In the genomic region with DNA sequence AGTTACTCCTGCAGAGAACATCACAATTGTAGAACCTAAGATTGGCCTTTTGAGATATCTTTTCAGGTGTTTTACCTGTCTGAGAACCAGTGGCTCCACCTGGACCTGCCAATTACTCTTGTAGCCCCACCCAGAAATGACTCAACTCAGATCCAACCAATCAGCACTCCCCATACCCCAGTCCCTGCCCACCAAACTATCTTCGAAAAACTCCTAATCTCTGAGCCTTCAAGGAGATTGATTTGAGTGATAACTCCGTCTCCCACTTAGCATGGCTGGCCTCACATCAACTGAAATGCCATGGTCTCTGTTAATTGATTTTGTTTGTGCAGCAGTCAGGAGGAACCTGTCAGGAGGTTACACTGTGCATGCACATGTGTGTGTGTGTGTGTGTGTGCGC, we compare ENCODE assay signal across 1 cellular context.
A peak's percentile ranks its signal among the peaks of the same experiment; 100 is the strongest.
TF ChIP-seq lines count a peak whose summit lies in the region.

No MANE protein-coding gene starts in this region.

TF ChIP-seq in H1, 55 proteins besides CTCF, POLR2A, EP300 and RAD21 (continued from another document):
- TF ChIP-seq JUND (IDR thresholded peaks at IDR 0.05; ENCODE audit: low read length): 0 out of 2 replicates have a peak, but pooled peaks have one; percentile 12
